ENCODE assay signal across 1 cellular context in genomic region chr11:134272381-134273316, GRCh38.
TF ChIP-seq lines count a peak whose summit lies in the region.

No MANE protein-coding gene starts in this region.

TF ChIP-seq in HepG2, 621 proteins besides CTCF, POLR2A, EP300 and RAD21 (continued from another document and continues in another):
- TF ChIP-seq AFF4 (CRISPR knock-in tag; IDR thresholded peaks at IDR 0.05) (no peak), TBL1XR1 (IDR thresholded peaks at IDR 0.05; ENCODE audit: borderline replicate concordance, low read length, partially characterized antibody) (no peak), THAP7 (CRISPR knock-in tag; IDR thresholded peaks at IDR 0.05) (no peak), HOXA9 (CRISPR knock-in tag; IDR thresholded peaks at IDR 0.05; ENCODE audit: borderline replicate concordance) (no peak), ZBTB4 (CRISPR knock-in tag; IDR thresholded peaks at IDR 0.05; ENCODE audit: borderline replicate concordance) (no peak), NR0B2 (CRISPR knock-in tag; IDR thresholded peaks at IDR 0.05) (no peak), ZNF431 (CRISPR knock-in tag; IDR thresholded peaks at IDR 0.05; ENCODE audit: borderline replicate concordance, low read depth) (no peak), SMARCC2 (IDR thresholded peaks at IDR 0.05) (no peak), ELK4 (CRISPR knock-in tag; IDR thresholded peaks at IDR 0.05; ENCODE audit: borderline replicate concordance) (no peak), REXO4 (CRISPR knock-in tag; IDR thresholded peaks at IDR 0.05; ENCODE audit: borderline replicate concordance) (no peak), ZNF451 (CRISPR knock-in tag; IDR thresholded peaks at IDR 0.05) (no peak), ZSCAN5A (CRISPR knock-in tag; IDR thresholded peaks at IDR 0.05; ENCODE audit: borderline replicate concordance) (no peak), CENPX (CRISPR knock-in tag; IDR thresholded peaks at IDR 0.05) (no peak), ZNF574 (CRISPR knock-in tag; IDR thresholded peaks at IDR 0.05) (peak; percentile 37; the same call in 1 of the 2 replicates), DBP (CRISPR knock-in tag; IDR thresholded peaks at IDR 0.05; ENCODE audit: not compliant biosample characterization) (no peak), PHB2 (IDR thresholded peaks at IDR 0.05; ENCODE audit: partially characterized antibody) (no peak), PRPF4 (IDR thresholded peaks at IDR 0.05; ENCODE audit: low read depth, low read length, poor library complexity, severe bottlenecking) (no peak), CBX2 (IDR thresholded peaks at IDR 0.05; ENCODE audit: low read depth, low read length) (no peak), CBX2 (CRISPR knock-in tag; IDR thresholded peaks at IDR 0.05; ENCODE audit: low read depth) (no peak), RAD51 (IDR thresholded peaks at IDR 0.05; ENCODE audit: borderline replicate concordance) (no peak), FOXP1 (IDR thresholded peaks at IDR 0.05) (no peak), FOXP1 (CRISPR knock-in tag; IDR thresholded peaks at IDR 0.05) (0 out of 2 replicates have a peak, but pooled peaks have one; percentile 27), NR2F1 (CRISPR knock-in tag; IDR thresholded peaks at IDR 0.05) (no peak), SIN3A (IDR thresholded peaks at IDR 0.05; ENCODE audit: borderline replicate concordance, low read depth, low read length) (0 out of 2 replicates have a peak, but pooled peaks have one; percentile 30), HDAC1 (CRISPR knock-in tag; IDR thresholded peaks at IDR 0.05) (no peak; the same call in 1 of the 2 replicates), NR3C1 (CRISPR knock-in tag; IDR thresholded peaks at IDR 0.05) (no peak), ZFYVE20 (CRISPR knock-in tag; IDR thresholded peaks at IDR 0.05; ENCODE audit: borderline replicate concordance, low read depth) (no peak), CEBPG (CRISPR knock-in tag; IDR thresholded peaks at IDR 0.05) (peak; percentile 94), PAWR (CRISPR knock-in tag; IDR thresholded peaks at IDR 0.05; ENCODE audit: borderline replicate concordance) (no peak), ZNF318 (CRISPR knock-in tag; IDR thresholded peaks at IDR 0.05) (no peak), TP53 (CRISPR knock-in tag; conservative IDR thresholded peaks at IDR 0.05) (no peak), PPARG (CRISPR knock-in tag; conservative IDR thresholded peaks at IDR 0.05) (no peak), ARNTL (CRISPR knock-in tag; IDR thresholded peaks at IDR 0.05) (no peak), ZNF101 (CRISPR knock-in tag; IDR thresholded peaks at IDR 0.05; ENCODE audit: borderline replicate concordance, low read depth) (no peak), NKX3-1 (CRISPR knock-in tag; IDR thresholded peaks at IDR 0.05) (no peak), SNAPC2 (CRISPR knock-in tag; IDR thresholded peaks at IDR 0.05) (no peak)
